1 cellular context compared by ENCODE assay signal in genomic region chr6:15461127-15461944, GRCh38.
TF ChIP-seq lines count a peak whose summit lies in the region.

No MANE protein-coding gene starts in this region.

TF ChIP-seq in K562, 482 proteins besides CTCF, POLR2A, EP300 and RAD21:
- TF ChIP-seq CEBPG (CRISPR knock-in tag; IDR thresholded peaks at IDR 0.05): peak; percentile 62; the same call in 1 of the 2 replicates
- peak; percentile 77 to 81 for TF ChIP-seq CEBPG (tag; conservative IDR thresholded peaks at IDR 0.05 in 1 of 2, IDR thresholded peaks at IDR 0.05 in 1 of 2)
- no peak for TF ChIP-seq RBM22 (IDR thresholded peaks at IDR 0.05; ENCODE audit: low read depth, low read length, poor library complexity, severe bottlenecking)
- peak; percentile 74 for TF ChIP-seq ATF3 (IDR thresholded peaks at IDR 0.05)
- TF ChIP-seq ATF3 (CRISPR knock-in tag; conservative IDR thresholded peaks at IDR 0.05): no peak
- no peak for TF ChIP-seq MTA3 (IDR thresholded peaks at IDR 0.05; ENCODE audit: borderline replicate concordance)
- no peak for TF ChIP-seq L3MBTL2 (IDR thresholded peaks at IDR 0.05)
- TF ChIP-seq HSF4 (CRISPR knock-in tag; IDR thresholded peaks at IDR 0.05; ENCODE audit: borderline replicate concordance): no peak
- TF ChIP-seq CEBPB (tag; IDR thresholded peaks at IDR 0.05): peak; percentile 92
